21 cellular contexts compared by ENCODE assay signal in the genomic region with DNA sequence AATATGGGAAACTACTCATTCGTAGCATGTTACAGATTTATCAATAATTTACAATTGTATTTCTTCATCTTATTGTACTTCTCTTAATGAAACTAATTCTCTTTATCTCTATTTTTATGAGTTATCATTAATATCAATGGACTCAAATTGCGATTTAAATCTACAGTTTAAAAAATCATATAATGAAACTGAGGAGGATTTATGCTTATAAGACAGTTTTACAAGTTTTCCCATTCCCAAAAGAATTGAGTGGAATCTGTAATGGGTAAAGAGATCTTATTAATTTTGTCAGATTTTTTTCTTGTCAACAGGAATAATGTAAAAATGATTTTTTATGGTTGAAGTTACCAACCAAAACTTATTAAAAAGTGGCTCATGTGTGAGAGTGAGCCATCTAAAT.
"Had no signal": no experiment of that assay in that cellular context is flagged by ENCODE, and none has a peak within 500 bp of the region (broad histone marks: within the 10 kb centered on the region; RNA-seq: fewer than 3 reads in every experiment).

No MANE protein-coding gene starts in this region.

- H3K27ac ChIP-seq: coronary artery, dorsolateral prefrontal cortex, esophagus muscularis mucosa, foreskin keratinocyte, gastroesophageal sphincter, heart left ventricle, hepatocyte, left lung, lower lobe of right lung had no signal

- H3K9me3 ChIP-seq: esophagus muscularis mucosa, gastroesophageal sphincter, left lung, lower lobe of right lung, mucosa of descending colon had no signal

- H3K27me3 ChIP-seq: esophagus muscularis mucosa, foreskin keratinocyte, gastroesophageal sphincter, heart left ventricle, hepatocyte, left lung had no signal

- H3K4me2 ChIP-seq: hepatocyte had no signal

- H3K79me2 ChIP-seq: hepatocyte had no signal

- H2AFZ ChIP-seq: hepatocyte had no signal

- FAIRE-seq: endothelial cell of umbilical vein, islet of Langerhans, keratinocyte had no signal

- H3K4me3 ChIP-seq: coronary artery, dorsolateral prefrontal cortex, esophagus muscularis mucosa, gastroesophageal sphincter, heart left ventricle, hepatocyte, left lung, lower lobe of right lung, mucosa of descending colon had no signal

- DNase-seq: dermis blood vessel endothelial cell; dorsolateral prefrontal cortex; effector CD4-positive, alpha-beta T cell; effector memory CD4-positive, alpha-beta T cell; foreskin keratinocyte; heart left ventricle; hypothalamus; left cardiac atrium; left lung; left ventricle myocardium superior; lower lobe of right lung; mesenchymal stem cell; mucosa of descending colon; naive B cell had no signal

- H3K36me3 ChIP-seq: esophagus muscularis mucosa, gastroesophageal sphincter, heart left ventricle, left lung, lower lobe of right lung had no signal

- H3K4me1 ChIP-seq: esophagus muscularis mucosa, foreskin keratinocyte, gastroesophageal sphincter, heart left ventricle, left lung, lower lobe of right lung had no signal

- ATAC-seq: foreskin keratinocyte, gastroesophageal sphincter, heart left ventricle, left cardiac atrium, left lung, left ventricle myocardium superior, lower lobe of right lung, mucosa of descending colon had no signal
